8 cellular contexts compared by ENCODE assay signal in the genomic region with DNA sequence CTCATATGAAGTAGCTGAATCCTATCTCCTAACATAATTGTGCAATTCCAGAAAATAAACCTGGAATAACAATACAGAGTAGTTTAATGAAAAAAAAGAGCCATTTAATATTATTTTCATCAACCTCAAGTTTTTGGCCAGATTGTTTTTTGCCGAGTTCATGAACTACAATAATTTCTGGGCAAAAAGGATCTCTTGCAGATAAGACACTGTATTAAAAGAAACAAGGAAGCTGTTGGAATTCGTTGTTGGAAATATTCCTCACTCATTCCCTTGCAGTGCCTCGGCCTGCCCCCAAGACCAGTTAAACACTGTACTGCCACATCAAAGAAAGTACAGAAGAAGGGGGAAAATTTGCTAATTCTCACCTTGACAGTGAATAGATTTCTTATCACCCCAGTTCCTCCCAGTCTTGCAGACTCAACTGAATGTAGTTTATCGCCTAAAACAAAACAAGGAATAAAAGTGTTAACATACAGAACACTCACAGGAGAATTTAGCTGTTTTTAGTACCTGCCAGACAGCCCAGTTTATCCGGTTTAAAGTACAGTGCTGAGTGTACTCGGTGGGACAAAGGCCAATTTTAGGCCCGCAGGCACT. TPM values are rescaled to one million over a fixed set of nuclear protein-coding genes. Genes with fewer than 3 reads are reported as not detected.
A peak's percentile ranks its signal among the peaks of the same experiment; 100 is the strongest.
DNase-seq lines count a peak whose midpoint lies in the region; ATAC-seq, FAIRE-seq and TF ChIP-seq lines count a peak whose summit lies in the region.

No MANE protein-coding gene starts in this region.

- H3K4me3 Mint-ChIP-seq in activated naive CD4-positive, alpha-beta T cell treated with anti-CD3 and anti-CD28 coated beads, Interleukin-2, amount 10 ng/mL, durations not matched to agents 7 days and 5 days: peak overlapping the region; percentile 87
- H3K4me3 Mint-ChIP-seq in astrocyte (ENCODE audit: unreplicated experiment) (peak overlapping the region; percentile 92), type B pancreatic cell (peak overlapping the region; percentile 100)

- H3K4me1 ChIP-seq in astrocyte (ENCODE audit: insufficient read depth, low read length) (peaks cover 10% of the 10 kb centered on the region), right lobe of liver (peaks cover 0 to 46% (median 18%) of the 10 kb centered on the region in 4 donors)

- TF ChIP-seq CTCF in astrocyte (IDR thresholded peaks at IDR 0.05; ENCODE audit: insufficient read depth, low read depth, low read length) (no peak), right lobe of liver (IDR thresholded peaks at IDR 0.05) (no peak), type B pancreatic cell (conservative IDR thresholded peaks at IDR 0.05) (no peak)

- H3K27me3 ChIP-seq in astrocyte (ENCODE audit: insufficient read depth, low read length) (no peaks in the 10 kb centered on the region), right lobe of liver (no peaks in the 10 kb centered on the region)

- peaks cover 8% of the 10 kb centered on the region for H3K79me2 ChIP-seq in astrocyte (ENCODE audit: insufficient read depth, low read length)

- no peaks in the 10 kb centered on the region for H4K20me1 ChIP-seq in astrocyte (ENCODE audit: insufficient read depth, low read length)

- H2AFZ ChIP-seq in astrocyte (ENCODE audit: low read depth, low read length): peak overlapping the region; percentile 92

- H3K9me3 ChIP-seq in astrocyte (ENCODE audit: insufficient read depth, low read depth, low read length): no peaks in the 10 kb centered on the region
- no peaks in the 10 kb centered on the region for H3K9me3 ChIP-seq in right lobe of liver

- H3K9ac ChIP-seq in astrocyte (ENCODE audit: low read length): peak overlapping the region; percentile 81

- CTCF ChIA-PET in activated naive CD4-positive, alpha-beta T cell treated with anti-CD3 and anti-CD28 coated beads, Interleukin-2, amount 10 ng/mL, durations not matched to agents 7 days and 5 days (lab: Charles Lee): interaction anchor here (0.7 to 5.0 kb wide), 9 partner anchors 9 to 152 kb away, joined by 3 to 26 read pairs (median 3); partner anchors contain the start of gene PIKFYVE

- H3K9me3 Mint-ChIP-seq in activated naive CD4-positive, alpha-beta T cell treated with anti-CD3 and anti-CD28 coated beads, Interleukin-2, amount 10 ng/mL, durations not matched to agents 7 days and 5 days: no peaks in the 10 kb centered on the region
- no peaks in the 10 kb centered on the region for H3K9me3 Mint-ChIP-seq in activated naive CD4-positive, alpha-beta T cell treated with anti-CD3 and anti-CD28 coated beads, Interleukin-2, amount 50 U/mL, for 72 hours
- no peaks in the 10 kb centered on the region for H3K9me3 Mint-ChIP-seq in astrocyte (ENCODE audit: unreplicated experiment)
- H3K9me3 Mint-ChIP-seq in type B pancreatic cell: no peaks in the 10 kb centered on the region

- DNase-seq in activated naive CD4-positive, alpha-beta T cell treated with anti-CD3 and anti-CD28 coated beads, Interleukin-2, amount 10 ng/mL, durations not matched to agents 7 days and 5 days: no peak
- DNase-seq in activated naive CD4-positive, alpha-beta T cell treated with anti-CD3 and anti-CD28 coated beads, Interleukin-2, amount 50 U/mL, for 72 hours (ENCODE audit: low spot score in 2 of 2): no peak
- DNase-seq in astrocyte (ENCODE audit: low read depth): no peak
- no peak for DNase-seq in right lobe of liver
- no peak for DNase-seq in type B pancreatic cell (ENCODE audit: extremely low spot score, unreplicated experiment)
- no peak for DNase-seq in medulla oblongata (ENCODE audit: extremely low spot score)
- DNase-seq in NOMO-1 treated with DMSO at 0.1 percent for 48 hours (lab: John Stamatoyannopoulos, UW; ENCODE audit: unreplicated experiment): no peak
- DNase-seq in NCI-H128 (lab: John Stamatoyannopoulos, UW; ENCODE audit: unreplicated experiment): no peak

- FAIRE-seq in astrocyte (lab: Jason Lieb, UNC): no peak

- H3K4me3 ChIP-seq in astrocyte (ENCODE audit: insufficient read depth, low read depth, low read length): peak overlapping the region; percentile 84
- peak overlapping the region; percentile 84 to 96 (median 95) for H3K4me3 ChIP-seq in right lobe of liver

- TF ChIP-seq POLR2A in right lobe of liver (IDR thresholded peaks at IDR 0.05): peak; percentile 37

- WGBS in right lobe of liver (ENCODE audit: insufficient coverage, low coverage, low lambda C conversion rate, missing lambda C conversion rate): 2% methylated on average over 7 of the region's 7 CpGs

- intact Hi-C loops in right lobe of liver (cut with DNase I): loop anchor here in 1 of 2 donors (10.0 kb wide), 1 partner anchor 79 kb away; no protein-coding TSS in a partner anchor

- H3K27ac ChIP-seq in astrocyte (ENCODE audit: low read depth, low read length): no peak overlapping the region
- H3K27ac ChIP-seq in right lobe of liver: peak overlapping the region; percentile 68 to 73 (median 69)

- H3K36me3 Mint-ChIP-seq in activated naive CD4-positive, alpha-beta T cell treated with anti-CD3 and anti-CD28 coated beads, Interleukin-2, amount 10 ng/mL, durations not matched to agents 7 days and 5 days: peaks cover 24% of the 10 kb centered on the region
- peaks cover 20 to 21% of the 10 kb centered on the region in 2 donors for H3K36me3 Mint-ChIP-seq in activated naive CD4-positive, alpha-beta T cell treated with anti-CD3 and anti-CD28 coated beads, Interleukin-2, amount 50 U/mL, for 72 hours
- peaks cover 18% of the 10 kb centered on the region for H3K36me3 Mint-ChIP-seq in astrocyte (ENCODE audit: low read depth, unreplicated experiment)
- peaks cover 29% of the 10 kb centered on the region for H3K36me3 Mint-ChIP-seq in type B pancreatic cell

- no peak for ATAC-seq in activated naive CD4-positive, alpha-beta T cell treated with anti-CD3 and anti-CD28 coated beads, Interleukin-2, amount 50 U/mL, for 72 hours
- ATAC-seq in right lobe of liver: peak in 1 of 4 donors; percentile 0

- peaks cover 32% of the 10 kb centered on the region for H3K4me1 Mint-ChIP-seq in activated naive CD4-positive, alpha-beta T cell treated with anti-CD3 and anti-CD28 coated beads, Interleukin-2, amount 10 ng/mL, durations not matched to agents 7 days and 5 days
- H3K4me1 Mint-ChIP-seq in astrocyte (ENCODE audit: low read depth, unreplicated experiment): peaks cover 40% of the 10 kb centered on the region
- H3K4me1 Mint-ChIP-seq in type B pancreatic cell (ENCODE audit: unreplicated experiment): peaks cover 32% of the 10 kb centered on the region

- no peak overlapping the region for H3K27ac Mint-ChIP-seq in activated naive CD4-positive, alpha-beta T cell treated with anti-CD3 and anti-CD28 coated beads, Interleukin-2, amount 10 ng/mL, durations not matched to agents 7 days and 5 days
- no peak overlapping the region for H3K27ac Mint-ChIP-seq in activated naive CD4-positive, alpha-beta T cell treated with anti-CD3 and anti-CD28 coated beads, Interleukin-2, amount 50 U/mL, for 72 hours
- peak overlapping the region; percentile 87 for H3K27ac Mint-ChIP-seq in astrocyte (ENCODE audit: unreplicated experiment)
- peak overlapping the region; percentile 95 for H3K27ac Mint-ChIP-seq in type B pancreatic cell

- peak overlapping the region; percentile 90 for H3K4me2 ChIP-seq in astrocyte (ENCODE audit: low read length)

- peaks cover 28% of the 10 kb centered on the region for H3K36me3 ChIP-seq in astrocyte (ENCODE audit: insufficient read depth, low read length)
- H3K36me3 ChIP-seq in right lobe of liver: peaks cover 0 to 49% (median 2%) of the 10 kb centered on the region in 4 donors

- peaks cover 4% of the 10 kb centered on the region for H3K27me3 Mint-ChIP-seq in activated naive CD4-positive, alpha-beta T cell treated with anti-CD3 and anti-CD28 coated beads, Interleukin-2, amount 10 ng/mL, durations not matched to agents 7 days and 5 days
- no peaks in the 10 kb centered on the region for H3K27me3 Mint-ChIP-seq in astrocyte (ENCODE audit: low read depth, unreplicated experiment)
- H3K27me3 Mint-ChIP-seq in type B pancreatic cell: no peaks in the 10 kb centered on the region

RNA-seq across cellular contexts. Expression of gene IDH1, which starts 1.3 kb away (rescaled TPM):
- total RNA-seq in activated naive CD4-positive, alpha-beta T cell treated with anti-CD3 and anti-CD28 coated beads, Interleukin-2, amount 50 U/mL, for 72 hours: 10 to 100 TPM; 16.9 to 19.4 TPM
- total RNA-seq in astrocyte (160 and 181 TPM in 2 replicates), right lobe of liver (100 to 1,000 TPM; 147 to 682 (median 184) TPM), type B pancreatic cell (ENCODE audit: low replicate concordance) (149 and 184 TPM in 2 replicates)

RNA-seq across cellular contexts. Expression of gene PIKFYVE, which starts 12.4 kb away (rescaled TPM):
- 10 to 100 TPM; 23.1 to 25.9 TPM for total RNA-seq in activated naive CD4-positive, alpha-beta T cell treated with anti-CD3 and anti-CD28 coated beads, Interleukin-2, amount 50 U/mL, for 72 hours
- total RNA-seq in astrocyte: 29.8 and 32.2 TPM in 2 replicates
- total RNA-seq in right lobe of liver: 10 to 100 TPM; 10.7 to 16.0 (median 13.2) TPM
- 21.9 and 33.8 TPM in 2 replicates for total RNA-seq in type B pancreatic cell (ENCODE audit: low replicate concordance)

Comparison
In these comparisons a context has a peak if more than half of its experiments do, and no peak if none do; other contexts are left out.
1. H3K27ac Mint-ChIP-seq: peak in astrocyte (single experiment) and type B pancreatic cell (single experiment); none in activated naive CD4-positive, alpha-beta T cell treated with anti-CD3 and anti-CD28 coated beads, Interleukin-2, amount 10 ng/mL, durations not matched to agents 7 days and 5 days (single experiment) and activated naive CD4-positive, alpha-beta T cell treated with anti-CD3 and anti-CD28 coated beads, Interleukin-2, amount 50 U/mL, for 72 hours (0 of 2).
2. Peak in every context shown above with its lines, with median percentiles within 50 percentile points of each other: H3K4me3 Mint-ChIP-seq.